8 cellular contexts compared by ENCODE assay signal in the genomic region with DNA sequence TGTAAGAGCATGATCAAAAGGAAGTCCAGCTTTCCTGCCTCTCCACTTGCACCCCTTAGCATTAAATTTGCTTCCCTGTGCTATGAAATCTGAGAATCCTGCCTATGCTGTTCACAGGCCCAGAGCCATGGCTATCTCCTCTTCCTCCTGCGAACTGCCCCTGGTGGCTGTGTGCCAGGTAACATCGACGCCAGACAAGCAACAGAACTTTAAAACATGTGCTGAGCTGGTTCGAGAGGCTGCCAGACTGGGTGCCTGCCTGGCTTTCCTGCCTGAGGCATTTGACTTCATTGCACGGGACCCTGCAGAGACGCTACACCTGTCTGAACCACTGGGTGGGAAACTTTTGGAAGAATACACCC. TPM values are rescaled to one million over a fixed set of nuclear protein-coding genes. Genes with fewer than 3 reads are reported as not detected.
DNase-seq lines count a peak whose midpoint lies in the region; ATAC-seq, FAIRE-seq and TF ChIP-seq lines count a peak whose summit lies in the region.

No MANE protein-coding gene starts in this region.

- H3K4me1 ChIP-seq in Caco-2 (peaks cover 17% of the 10 kb centered on the region), OCI-LY3 (ENCODE audit: low read length) (peaks cover 38% of the 10 kb centered on the region), mucosa of rectum (ENCODE audit: control insufficient read depth in 2 of 2, insufficient read depth in 2 of 2, low read length in 2 of 2) (peaks cover 27 to 28% of the 10 kb centered on the region in 2 donors)

- no peaks in the 10 kb centered on the region for H3K27me3 Mint-ChIP-seq in Caco-2 (ENCODE audit: insufficient read depth, unreplicated experiment)

- 0 out of 2 replicates have a peak overlapping the region, but pooled peaks have one; percentile 86 for H3K9ac ChIP-seq in OCI-LY3 (ENCODE audit: low read length)
- peak overlapping the region; percentile 80 to 94 for H3K9ac ChIP-seq in mucosa of rectum (ENCODE audit: low read depth in 1 of 2, low read length in 2 of 2)

- H3K4me1 Mint-ChIP-seq in Caco-2 (ENCODE audit: low read depth, unreplicated experiment), result peaks cover 13% of the 10 kb centered on the region

- no peak for FAIRE-seq in GM12892 (lab: Jason Lieb, UNC)

- peak overlapping the region; percentile 85 for H3K4me2 ChIP-seq in OCI-LY3 (ENCODE audit: low read length)

- H3K9me3 ChIP-seq in Caco-2, result no peaks in the 10 kb centered on the region
- no peaks in the 10 kb centered on the region for H3K9me3 ChIP-seq in OCI-LY3 (ENCODE audit: insufficient read depth, low read length)
- no peaks in the 10 kb centered on the region for H3K9me3 ChIP-seq in mucosa of rectum (ENCODE audit: control insufficient read depth in 2 of 2, low read length in 2 of 2)

- no peaks in the 10 kb centered on the region for H3K9me3 Mint-ChIP-seq in Caco-2 (ENCODE audit: unreplicated experiment)

- BruUV-seq in Caco-2 (replicated peaks; lab: Mats Ljungman, UMichigan), result no TSS peak

- peak overlapping the region; percentile 99 for H3K4me3 Mint-ChIP-seq in Caco-2 (ENCODE audit: unreplicated experiment)

- peaks cover 58% of the 10 kb centered on the region for H3K79me2 ChIP-seq in OCI-LY3 (ENCODE audit: low read length)

- H3K27ac Mint-ChIP-seq in Caco-2 (ENCODE audit: unreplicated experiment), result peak overlapping the region; percentile 96

- POLR2A ChIA-PET in Caco-2 (lab: Charles Lee), result no interaction called here

- no peak overlapping the region for H2AFZ ChIP-seq in OCI-LY3 (ENCODE audit: low read depth, low read length)

- peaks cover 61% of the 10 kb centered on the region for H3K36me3 Mint-ChIP-seq in Caco-2 (ENCODE audit: insufficient read depth, unreplicated experiment)

- H3K27me3 ChIP-seq in Caco-2 (replicated peaks; ENCODE audit: control insufficient read depth, insufficient read depth, low read length) (no peaks in the 10 kb centered on the region), OCI-LY3 (ENCODE audit: low read depth, low read length) (no peaks in the 10 kb centered on the region), mucosa of rectum (ENCODE audit: control insufficient read depth in 2 of 2, insufficient read depth in 2 of 2, low read length in 2 of 2) (no peaks in the 10 kb centered on the region)

- peaks cover 16% of the 10 kb centered on the region for H4K20me1 ChIP-seq in OCI-LY3 (ENCODE audit: insufficient read depth, low read length)

- peak overlapping the region; percentile 91 for H3K4me3 ChIP-seq in Caco-2 (ENCODE audit: low read depth, low read length)
- peak overlapping the region; percentile 88 for H3K4me3 ChIP-seq in OCI-LY3 (ENCODE audit: low read length)
- peak overlapping the region; percentile 76 to 98 for H3K4me3 ChIP-seq in mucosa of rectum (ENCODE audit: low read length in 2 of 2)

- H3K27ac ChIP-seq in OCI-LY3 (ENCODE audit: low read length) (no peak overlapping the region), mucosa of rectum (ENCODE audit: low read depth in 2 of 2, low read length in 2 of 2) (peak overlapping the region; percentile 94 to 96)

- peak in 1 of 2 experiments; percentile 22 for TF ChIP-seq CTCF in Caco-2 (IDR thresholded peaks at IDR 0.05; ENCODE audit: insufficient read depth in 1 of 2, low read depth in 1 of 2, low read length in 1 of 2, severe bottlenecking in 1 of 2, unreplicated experiment in 1 of 2)
- TF ChIP-seq CTCF in OCI-LY3 (IDR thresholded peaks at IDR 0.05; ENCODE audit: low read depth, low read length), result no peak

- DNase-seq in Caco-2 (no peak), dermis blood vessel endothelial cell (peak; percentile 35), SIG-M5 (lab: John Stamatoyannopoulos, UW) (no peak), NCI-H1417 (lab: John Stamatoyannopoulos, UW) (no peak), GM12892 (ENCODE audit: insufficient read length) (no peak)

- intact Hi-C loops in Caco-2 (cut with micrococcal nuclease; ENCODE audit: unreplicated experiment), result loop anchor here (1.0 to 5.0 kb wide), 2 partner anchors 13 to 58 kb away; a partner anchor contains a TSS

- peaks cover 5% of the 10 kb centered on the region for H3K36me3 ChIP-seq in Caco-2 (ENCODE audit: control insufficient read depth, insufficient read depth, low read length)
- peaks cover 46% of the 10 kb centered on the region for H3K36me3 ChIP-seq in OCI-LY3 (replicated peaks; ENCODE audit: low read depth, low read length)
- H3K36me3 ChIP-seq in mucosa of rectum (ENCODE audit: control insufficient read depth in 2 of 2, insufficient read depth in 2 of 2, low read length in 2 of 2), result peaks cover 33 to 39% of the 10 kb centered on the region in 2 donors

- ATAC-seq in HG03039 (IDR thresholded peaks at IDR 0.05; ENCODE audit: unreplicated experiment), result no peak

- CTCF ChIA-PET in Caco-2 (lab: Charles Lee), result interaction anchor here (1.0 kb wide), 1 partner anchor 97 kb away, joined by 3 read pairs; no protein-coding TSS in a partner anchor

- TF ChIP-seq POLR2A in GM12892 (IDR thresholded peaks at IDR 0.05; ENCODE audit: low read depth, low read length), result no peak

RNA-seq across cellular contexts. Expression of a gene that starts 1.1 kb away (rescaled TPM):
- total RNA-seq in Caco-2 (2022) (41.8 and 42.1 TPM in 2 replicates), dermis blood vessel endothelial cell (11.6 and 17.5 TPM in 2 replicates)
- polyA plus RNA-seq in GM12892 (2012; ENCODE audit: missing spikeins), result 30.2 TPM

RNA-seq across cellular contexts. Expression of a gene that starts 1.2 kb away (rescaled TPM):
- total RNA-seq in Caco-2 (2022), result 80.0 and 88.0 TPM in 2 replicates
- 30.2 and 42.7 TPM in 2 replicates for total RNA-seq in dermis blood vessel endothelial cell
- polyA plus RNA-seq in GM12892 (2012; ENCODE audit: missing spikeins), result 95.6 TPM

RNA-seq across cellular contexts. Expression of a gene that starts 13.5 kb away (rescaled TPM):
- total RNA-seq in Caco-2 (2022) (33.8 and 37.0 TPM in 2 replicates), dermis blood vessel endothelial cell (39.1 and 64.8 TPM in 2 replicates)
- 20.0 TPM for polyA plus RNA-seq in GM12892 (2012; ENCODE audit: missing spikeins)

RNA-seq across cellular contexts. Expression of a gene that starts 20.8 kb away (rescaled TPM):
- total RNA-seq in Caco-2 (2022), result 2.0 and 2.2 TPM in 2 replicates
- total RNA-seq in dermis blood vessel endothelial cell, result 0.93 and 1.5 TPM in 2 replicates
- 3.4 TPM for polyA plus RNA-seq in GM12892 (2012; ENCODE audit: missing spikeins)

RNA-seq across cellular contexts. Expression of a gene that starts 29.6 kb away (rescaled TPM):
- total RNA-seq in Caco-2 (2022), result 0.20 and 0.74 TPM in 2 replicates
- total RNA-seq in dermis blood vessel endothelial cell, result 0.17 and 0.28 TPM in 2 replicates
- 0.51 TPM for polyA plus RNA-seq in GM12892 (2012; ENCODE audit: missing spikeins)
